ENCODE assay signal across 21 cellular contexts in genomic region chr12:26715232-26715631, GRCh38.
DNase-seq lines count a peak whose midpoint lies in the region; TF ChIP-seq lines count a peak whose summit lies in the region.
"Had no signal": no experiment of that assay in that cellular context is flagged by ENCODE, and none has a peak within 500 bp of the region (broad histone marks: within the 10 kb centered on the region; RNA-seq: fewer than 3 reads in every experiment).

No MANE protein-coding gene starts in this region.

- H3K4me1 ChIP-seq in DOHH2 (ENCODE audit: control insufficient read depth, low read length): peaks cover 56% of the 10 kb centered on the region
- peaks cover 0 to 5% (median 0%) of the 10 kb centered on the region in 4 donors for H3K4me1 ChIP-seq in esophagus muscularis mucosa
- H3K4me1 ChIP-seq: BLaER1 had no signal

- in situ Hi-C loops in brain microvascular endothelial cell (cut with HindIII; ENCODE audit: low pct_ligation_motif_present, low sequenced_read_pairs): no loop called here

- no peaks in the 10 kb centered on the region for H4K20me1 ChIP-seq in DOHH2 (ENCODE audit: control insufficient read depth, insufficient read depth, low read depth, low read length)
- H4K20me1 ChIP-seq: BLaER1 had no signal

- H3K27ac ChIP-seq in DOHH2 (ENCODE audit: low read depth, low read length) (peak overlapping the region; percentile 92), esophagus muscularis mucosa (replicated peaks in 1 of 4) (no peak overlapping the region), brain microvascular endothelial cell (no peak overlapping the region)
- H3K27ac ChIP-seq: BLaER1 had no signal

- H3K27me3 ChIP-seq in DOHH2 (ENCODE audit: control insufficient read depth, low read length) (no peaks in the 10 kb centered on the region), esophagus muscularis mucosa (no peaks in the 10 kb centered on the region), brain microvascular endothelial cell (replicated peaks) (no peaks in the 10 kb centered on the region)
- H3K27me3 ChIP-seq: BLaER1 had no signal

- peaks cover 20% of the 10 kb centered on the region for H3F3A ChIP-seq in DOHH2 (ENCODE audit: control insufficient read depth, insufficient read depth)

- DNase-seq in DMS53 (lab: John Stamatoyannopoulos, UW): peak; percentile 95
- peak; percentile 88 to 91 for DNase-seq in NCI-H526 (lab: John Stamatoyannopoulos, UW)
- DNase-seq in SHP77 treated with DMSO at 0.1 percent for 48 hours (lab: John Stamatoyannopoulos, UW): peak; percentile 97
- no peak for DNase-seq in glomerular visceral epithelial cell (ENCODE audit: extremely low spot score)
- DNase-seq in esophagus muscularis mucosa (ENCODE audit: extremely low spot score): no peak
- no peak for DNase-seq in brain microvascular endothelial cell
- DNase-seq: CD4-positive, alpha-beta T cell; COR-L47; DND-41; GOT3; HCEC 1CT; KBM-7; NCI-H1105 treated with DMSO at 0.1 percent for 48 hours; NCI-H187 treated with DMSO at 0.1 percent for 48 hours; NCI-H345; NCI-H774; Right ventricle myocardium superior; SK-N-SH; T-cell had no signal

- TF ChIP-seq EP300 in esophagus muscularis mucosa (IDR thresholded peaks at IDR 0.05): no peak

- intact Hi-C loops in esophagus muscularis mucosa (cut with DNase I): no loop called here

- no peak for TF ChIP-seq POLR2A in esophagus muscularis mucosa (IDR thresholded peaks at IDR 0.05; ENCODE audit: low read depth)

- peak overlapping the region; percentile 75 for H3K4me2 ChIP-seq in DOHH2 (ENCODE audit: low read length)
- H3K4me2 ChIP-seq: BLaER1, SK-N-SH had no signal

- TF ChIP-seq CTCF in DOHH2 (IDR thresholded peaks at IDR 0.05; ENCODE audit: low read depth, low read length, poor library complexity, severe bottlenecking) (no peak), esophagus muscularis mucosa (IDR thresholded peaks at IDR 0.05) (no peak), brain microvascular endothelial cell (IDR thresholded peaks at IDR 0.05; ENCODE audit: low read depth, low read length, missing control alignments) (no peak)

- H3K36me3 ChIP-seq in DOHH2 (ENCODE audit: control insufficient read depth, low read length): peaks cover 36% of the 10 kb centered on the region
- peaks cover 0 to 20% (median 9%) of the 10 kb centered on the region in 4 donors for H3K36me3 ChIP-seq in esophagus muscularis mucosa
- no peaks in the 10 kb centered on the region for H3K36me3 ChIP-seq in brain microvascular endothelial cell (replicated peaks)
- H3K36me3 ChIP-seq: BLaER1 had no signal

- H3K79me2 ChIP-seq in DOHH2 (ENCODE audit: control insufficient read depth, low read length): peaks cover 19% of the 10 kb centered on the region

- no peaks in the 10 kb centered on the region for H3K9me3 ChIP-seq in DOHH2 (ENCODE audit: control insufficient read depth, insufficient read depth, low read length)
- H3K9me3 ChIP-seq in esophagus muscularis mucosa: no peaks in the 10 kb centered on the region
- H3K9me3 ChIP-seq: BLaER1, SK-N-SH had no signal

- H3K9me2 ChIP-seq in DOHH2 (replicated peaks; ENCODE audit: control insufficient read depth, low read length): no peaks in the 10 kb centered on the region
- H3K9me2 ChIP-seq: SK-N-SH had no signal

- peak overlapping the region; percentile 66 for H3K4me3 ChIP-seq in DOHH2 (ENCODE audit: low read length)
- no peak overlapping the region for H3K4me3 ChIP-seq in esophagus muscularis mucosa
- no peak overlapping the region for H3K4me3 ChIP-seq in brain microvascular endothelial cell (ENCODE audit: low read depth, low read length)
- H3K4me3 ChIP-seq: BLaER1 had no signal

- 95% methylated on average over 5 of the region's 5 CpGs for WGBS in esophagus muscularis mucosa

Comparison
In these comparisons a context has a peak if more than half of its experiments do, and no peak if none do; other contexts are left out.
1. DNase-seq: peak in DMS53 (single experiment), NCI-H526 (2 of 2) and SHP77 treated with DMSO at 0.1 percent for 48 hours (single experiment); none in glomerular visceral epithelial cell (single experiment), esophagus muscularis mucosa (single experiment) and brain microvascular endothelial cell (single experiment).